ENCODE assay signal across 24 cellular contexts in the genomic region with DNA sequence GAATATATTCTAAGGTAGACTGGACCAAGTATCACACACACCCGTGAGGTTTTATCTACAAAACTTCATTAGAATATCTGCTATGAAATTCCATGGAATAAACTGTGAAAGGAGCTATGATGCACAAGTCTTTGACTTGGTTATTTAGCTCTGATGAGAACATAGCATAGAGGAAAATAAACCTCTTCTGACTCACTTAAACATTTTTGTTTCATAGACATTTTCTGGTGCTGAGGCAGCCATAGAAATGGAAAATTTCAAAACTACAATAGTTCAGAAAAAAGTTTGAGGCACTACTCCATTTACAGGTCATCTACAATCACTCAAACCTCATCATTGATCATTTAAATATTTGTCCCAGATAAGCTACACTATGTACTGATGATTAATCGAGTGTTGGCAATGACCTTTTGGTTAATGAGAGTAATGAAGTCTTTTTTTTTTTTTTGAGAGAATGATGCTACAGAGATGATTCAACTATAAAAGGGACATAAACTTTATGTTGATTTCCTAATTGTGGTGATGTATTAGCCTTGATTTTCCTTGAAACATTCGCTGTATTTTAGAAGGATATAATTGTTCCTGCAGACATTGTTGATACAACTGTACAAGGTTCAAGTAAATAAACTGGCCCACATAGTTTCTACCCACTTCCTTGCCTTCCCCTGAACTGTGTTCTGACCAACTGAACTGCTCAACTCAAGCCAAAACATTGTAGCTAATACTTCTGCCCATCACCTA.
DNase-seq lines count a peak whose midpoint lies in the region; ATAC-seq and TF ChIP-seq lines count a peak whose summit lies in the region.
"Had no signal": no experiment of that assay in that cellular context is flagged by ENCODE, and none has a peak within 500 bp of the region (broad histone marks: within the 10 kb centered on the region; RNA-seq: fewer than 3 reads in every experiment).

No MANE protein-coding gene starts in this region.

- H3K36me3 ChIP-seq in ACC112 (ENCODE audit: insufficient read depth, low read length): no peaks in the 10 kb centered on the region
- H3K36me3 ChIP-seq: Peyer's patch, SJCRH30 had no signal

- TF ChIP-seq CTCF in fibroblast of mammary gland (conservative IDR thresholded peaks at IDR 0.05; ENCODE audit: control insufficient read depth, insufficient read depth, low read depth, low read length): no peak

- intact Hi-C loops in Right ventricle myocardium superior (cut with DNase I): no loop called here

- no peaks in the 10 kb centered on the region for H3K36me3 Mint-ChIP-seq in stimulated activated effector memory CD8-positive, alpha-beta T cell treated with anti-CD3 and anti-CD28 coated beads, Interleukin-12 subunit alpha, Interleukin-12 subunit beta, amount 100 ng/mL, for 72 hours
- H3K36me3 Mint-ChIP-seq: CD8-positive, alpha-beta memory T cell had no signal

- H2AFZ ChIP-seq in ACC112 (ENCODE audit: low read length, unreplicated experiment): peak overlapping the region; percentile 34

- peak overlapping the region; percentile 15 for H3K27ac ChIP-seq in ACC112 (ENCODE audit: low read depth, low read length)
- H3K27ac ChIP-seq: 22Rv1, Peyer's patch, SJCRH30 had no signal

- H3K9me3 Mint-ChIP-seq in stimulated activated effector memory CD8-positive, alpha-beta T cell treated with anti-CD3 and anti-CD28 coated beads, Interleukin-12 subunit alpha, Interleukin-12 subunit beta, amount 100 ng/mL, for 72 hours: no peaks in the 10 kb centered on the region
- H3K9me3 Mint-ChIP-seq: CD8-positive, alpha-beta memory T cell; H9 had no signal

- no peaks in the 10 kb centered on the region for H3K4me1 Mint-ChIP-seq in stimulated activated effector memory CD8-positive, alpha-beta T cell treated with anti-CD3 and anti-CD28 coated beads, Interleukin-12 subunit alpha, Interleukin-12 subunit beta, amount 100 ng/mL, for 72 hours
- H3K4me1 Mint-ChIP-seq: CD8-positive, alpha-beta memory T cell; H9 had no signal

- no peak for ATAC-seq in stimulated activated effector memory CD8-positive, alpha-beta T cell treated with anti-CD3 and anti-CD28 coated beads, Interleukin-12 subunit alpha, Interleukin-12 subunit beta, amount 100 ng/mL, for 72 hours
- ATAC-seq in Right ventricle myocardium superior (ENCODE audit: poor library complexity): no peak

- no peaks in the 10 kb centered on the region for H3K79me2 ChIP-seq in ACC112 (ENCODE audit: control insufficient read depth, insufficient read depth, low read length, unreplicated experiment)

- no peak overlapping the region for H3K27ac Mint-ChIP-seq in stimulated activated effector memory CD8-positive, alpha-beta T cell treated with anti-CD3 and anti-CD28 coated beads, Interleukin-12 subunit alpha, Interleukin-12 subunit beta, amount 100 ng/mL, for 72 hours
- H3K27ac Mint-ChIP-seq: CD8-positive, alpha-beta memory T cell; H9 had no signal

- H3K4me1 ChIP-seq in ACC112 (ENCODE audit: control insufficient read depth, insufficient read depth, low read length, unreplicated experiment): peaks cover 14% of the 10 kb centered on the region
- H3K4me1 ChIP-seq: Peyer's patch, SJCRH30 had no signal

- no peaks in the 10 kb centered on the region for H3K27me3 ChIP-seq in ACC112 (ENCODE audit: insufficient read depth, low read length)
- H3K27me3 ChIP-seq: Peyer's patch, SJCRH30 had no signal

- DNase-seq in HCEC 1CT (peak; percentile 54), amniotic epithelial cell (ENCODE audit: low read depth) (peak; percentile 60), fibroblast of mammary gland (ENCODE audit: low read depth) (peak; percentile 82), NCI-H1092 treated with DMSO at 0.1 percent for 48 hours (lab: John Stamatoyannopoulos, UW) (no peak), Right ventricle myocardium superior (no peak), NK-92 (lab: John Stamatoyannopoulos, UW; ENCODE audit: unreplicated experiment) (no peak)
- no peak for DNase-seq in stimulated activated effector memory CD8-positive, alpha-beta T cell treated with anti-CD3 and anti-CD28 coated beads, Interleukin-12 subunit alpha, Interleukin-12 subunit beta, amount 100 ng/mL, for 72 hours (ENCODE audit: low spot score in 2 of 2)
- DNase-seq: C1 segment of cervical spinal cord; Calu3; CD8-positive, alpha-beta memory T cell; GF-D8; H9; KBM-7; NCI-H1105; NCI-H146; NCI-H2029 treated with DMSO at 0.1 percent for 48 hours; NCI-H2171; NCI-H345; NCI-H524 treated with DMSO at 0.1 percent for 48 hours; NCI-H82; Peyer's patch; SJCRH30 had no signal

- no peak overlapping the region for H3K4me3 Mint-ChIP-seq in stimulated activated effector memory CD8-positive, alpha-beta T cell treated with anti-CD3 and anti-CD28 coated beads, Interleukin-12 subunit alpha, Interleukin-12 subunit beta, amount 100 ng/mL, for 72 hours
- H3K4me3 Mint-ChIP-seq: CD8-positive, alpha-beta memory T cell; H9 had no signal

- H3K4me3 ChIP-seq in ACC112 (ENCODE audit: low read depth, low read length) (no peak overlapping the region), fibroblast of mammary gland (ENCODE audit: control insufficient read depth, low read depth, low read length) (no peak overlapping the region)
- H3K4me3 ChIP-seq: Peyer's patch, SJCRH30 had no signal

Comparison
In these comparisons a context has a peak if more than half of its experiments do, and no peak if none do; other contexts are left out.
1. DNase-seq: peak in HCEC 1CT (single experiment), amniotic epithelial cell (single experiment) and fibroblast of mammary gland (single experiment); none in stimulated activated effector memory CD8-positive, alpha-beta T cell treated with anti-CD3 and anti-CD28 coated beads, Interleukin-12 subunit alpha, Interleukin-12 subunit beta, amount 100 ng/mL, for 72 hours (0 of 2), NCI-H1092 treated with DMSO at 0.1 percent for 48 hours (single experiment), Right ventricle myocardium superior (single experiment) and NK-92 (single experiment).